In genomic region chr5:128799945-128800344, GRCh38 we compare ENCODE assay signal across 24 cellular contexts.
"Had no signal": no experiment of that assay in that cellular context is flagged by ENCODE, and none has a peak within 500 bp of the region (broad histone marks: within the 10 kb centered on the region; RNA-seq: fewer than 3 reads in every experiment).

No MANE protein-coding gene starts in this region.

- H3K9me3 Mint-ChIP-seq: activated CD4-positive, alpha-beta memory T cell treated with anti-CD3 and anti-CD28 coated beads, Interleukin-2, amount 10 ng/mL, durations not matched to agents 7 days and 5 days; activated CD4-positive, alpha-beta T cell treated with anti-CD3 and anti-CD28 coated beads, Interleukin-2, amount 10 ng/mL, durations not matched to agents 7 days and 5 days; activated naive CD4-positive, alpha-beta T cell treated with anti-CD3 and anti-CD28 coated beads for 36 hours had no signal

- H3K4me3 ChIP-seq: cardiac muscle cell, PC-9 had no signal

- H3K4me2 ChIP-seq: PC-9 had no signal

- ATAC-seq: activated T-helper 17 cell treated with anti-CD3 and anti-CD28 coated beads, Interleukin-2, amount 50 U/mL, for 72 hours; T-helper 17 cell had no signal

- H3K27ac Mint-ChIP-seq: activated CD4-positive, alpha-beta memory T cell treated with anti-CD3 and anti-CD28 coated beads, Interleukin-2, amount 10 ng/mL, durations not matched to agents 7 days and 5 days; activated CD4-positive, alpha-beta T cell treated with anti-CD3 and anti-CD28 coated beads, Interleukin-2, amount 10 ng/mL, durations not matched to agents 7 days and 5 days; activated naive CD4-positive, alpha-beta T cell treated with anti-CD3 and anti-CD28 coated beads for 36 hours; activated naive CD8-positive, alpha-beta T cell; activated T-helper 17 cell treated with anti-CD3 and anti-CD28 coated beads, Interleukin-2, amount 50 U/mL, for 72 hours; T-helper 17 cell had no signal

- H3K36me3 ChIP-seq: brain microvascular endothelial cell, cardiac muscle cell had no signal

- H3K27ac ChIP-seq: brain microvascular endothelial cell, cardiac muscle cell, PC-9 had no signal

- H3K4me1 Mint-ChIP-seq: activated CD4-positive, alpha-beta memory T cell treated with anti-CD3 and anti-CD28 coated beads, Interleukin-2, amount 10 ng/mL, durations not matched to agents 7 days and 5 days; activated CD4-positive, alpha-beta T cell treated with anti-CD3 and anti-CD28 coated beads, Interleukin-2, amount 10 ng/mL, durations not matched to agents 7 days and 5 days; activated T-helper 17 cell treated with anti-CD3 and anti-CD28 coated beads, Interleukin-2, amount 50 U/mL, for 72 hours; T-helper 17 cell had no signal

- H3K27me3 Mint-ChIP-seq: activated CD4-positive, alpha-beta memory T cell treated with anti-CD3 and anti-CD28 coated beads, Interleukin-2, amount 10 ng/mL, durations not matched to agents 7 days and 5 days; activated CD4-positive, alpha-beta T cell treated with anti-CD3 and anti-CD28 coated beads, Interleukin-2, amount 10 ng/mL, durations not matched to agents 7 days and 5 days; activated naive CD8-positive, alpha-beta T cell; activated T-helper 17 cell treated with anti-CD3 and anti-CD28 coated beads, Interleukin-2, amount 50 U/mL, for 72 hours; T-helper 17 cell had no signal

- H2AFZ ChIP-seq: PC-9 had no signal

- DNase-seq: activated CD4-positive, alpha-beta memory T cell treated with anti-CD3 and anti-CD28 coated beads, Interleukin-2, amount 10 ng/mL, durations not matched to agents 7 days and 5 days; activated CD4-positive, alpha-beta T cell treated with anti-CD3 and anti-CD28 coated beads, Interleukin-2, amount 10 ng/mL, durations not matched to agents 7 days and 5 days; activated CD4-positive, CD25-positive, alpha-beta regulatory T cell; activated gamma-delta T cell; activated naive CD4-positive, alpha-beta T cell treated with anti-CD3 and anti-CD28 coated beads for 36 hours; activated T-cell treated with anti-CD3 and anti-CD28 coated beads for 4 hours; activated T-cell treated with anti-CD3 and anti-CD28 coated beads, Interleukin-2, amount 50 U/mL, for 48 hours; amygdala; brain microvascular endothelial cell; Karpas-422; NCI-H1105; NCI-H1436; NCI-H1694 treated with DMSO at 0.1 percent for 48 hours; NCI-H2029 treated with DMSO at 0.1 percent for 48 hours; NCI-H345; NCI-H510A; NCI-H69; PC-9; SIG-M5; T-helper 17 cell; T-helper 9 cell had no signal

- H3K4me3 Mint-ChIP-seq: activated CD4-positive, alpha-beta memory T cell treated with anti-CD3 and anti-CD28 coated beads, Interleukin-2, amount 10 ng/mL, durations not matched to agents 7 days and 5 days; activated CD4-positive, alpha-beta T cell treated with anti-CD3 and anti-CD28 coated beads, Interleukin-2, amount 10 ng/mL, durations not matched to agents 7 days and 5 days; activated naive CD4-positive, alpha-beta T cell treated with anti-CD3 and anti-CD28 coated beads for 36 hours; activated naive CD8-positive, alpha-beta T cell; activated T-helper 17 cell treated with anti-CD3 and anti-CD28 coated beads, Interleukin-2, amount 50 U/mL, for 72 hours; T-helper 17 cell had no signal

- H3K36me3 Mint-ChIP-seq: activated naive CD8-positive, alpha-beta T cell had no signal

- H3K27me3 ChIP-seq: brain microvascular endothelial cell, cardiac muscle cell had no signal
